ENCODE assay signal across 1 cellular context in the genomic region with DNA sequence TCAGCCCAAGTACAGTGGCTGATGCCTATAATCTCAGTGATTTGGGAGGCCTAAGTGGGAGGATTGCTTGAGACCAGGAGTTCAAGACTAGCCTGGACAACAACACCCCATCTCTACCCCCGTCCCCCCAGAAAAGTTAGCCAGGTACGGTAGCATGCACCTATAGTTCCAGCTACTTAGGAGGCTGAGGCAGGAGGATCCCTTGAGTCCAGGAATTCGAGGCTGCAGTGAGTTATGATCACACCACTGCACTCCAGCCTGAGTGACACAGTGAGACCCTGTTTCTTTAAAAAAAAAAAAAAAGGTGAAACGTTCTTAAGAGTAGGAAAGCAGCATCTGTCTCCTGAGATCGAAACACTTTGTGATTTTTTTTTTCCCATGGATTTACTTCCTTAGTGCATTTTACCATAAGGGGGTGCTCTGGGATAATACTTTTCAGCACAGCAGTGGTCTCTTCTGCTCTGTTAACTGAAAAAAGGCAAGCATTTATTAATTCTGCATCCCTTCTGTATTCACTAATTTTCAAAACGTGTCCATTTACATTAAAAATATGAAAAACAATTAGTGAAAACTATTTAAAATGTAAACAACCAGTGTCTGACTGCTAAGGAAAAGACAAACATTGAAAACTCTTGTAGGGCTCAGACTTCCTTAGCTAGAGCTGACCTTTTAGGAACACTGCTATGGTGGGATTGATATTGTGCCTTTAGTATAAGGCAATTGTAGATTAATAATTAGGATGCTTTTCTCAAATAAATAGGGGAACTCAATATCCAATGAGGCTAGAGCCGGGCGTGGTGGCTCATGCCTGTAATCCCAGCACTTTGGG.
TF ChIP-seq lines count a peak whose summit lies in the region.

No MANE protein-coding gene starts in this region.

TF ChIP-seq in A549, 52 proteins besides CTCF, POLR2A, EP300 and RAD21 (continued from another document):
- TF ChIP-seq, protein P1, sequence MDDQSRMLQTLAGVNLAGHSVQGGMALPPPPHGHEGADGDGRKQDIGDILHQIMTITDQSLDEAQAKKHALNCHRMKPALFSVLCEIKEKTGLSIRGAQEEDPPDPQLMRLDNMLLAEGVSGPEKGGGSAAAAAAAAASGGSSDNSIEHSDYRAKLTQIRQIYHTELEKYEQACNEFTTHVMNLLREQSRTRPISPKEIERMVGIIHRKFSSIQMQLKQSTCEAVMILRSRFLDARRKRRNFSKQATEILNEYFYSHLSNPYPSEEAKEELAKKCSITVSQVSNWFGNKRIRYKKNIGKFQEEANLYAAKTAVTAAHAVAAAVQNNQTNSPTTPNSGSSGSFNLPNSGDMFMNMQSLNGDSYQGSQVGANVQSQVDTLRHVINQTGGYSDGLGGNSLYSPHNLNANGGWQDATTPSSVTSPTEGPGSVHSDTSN (IDR thresholded peaks at IDR 0.05): no peak
- TF ChIP-seq MYC (IDR thresholded peaks at IDR 0.05; ENCODE audit: borderline replicate concordance, low read length): no peak
- TF ChIP-seq, protein P2, sequence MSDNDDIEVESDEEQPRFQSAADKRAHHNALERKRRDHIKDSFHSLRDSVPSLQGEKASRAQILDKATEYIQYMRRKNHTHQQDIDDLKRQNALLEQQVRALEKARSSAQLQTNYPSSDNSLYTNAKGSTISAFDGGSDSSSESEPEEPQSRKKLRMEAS (IDR thresholded peaks at IDR 0.05): no peak
- TF ChIP-seq SMC3 (IDR thresholded peaks at IDR 0.05): peak; percentile 95
- TF ChIP-seq RNF2 (IDR thresholded peaks at IDR 0.05; ENCODE audit: borderline replicate concordance, low read depth): no peak
- no peak for TF ChIP-seq CBX8 (IDR thresholded peaks at IDR 0.05)
- TF ChIP-seq FOSB (CRISPR knock-in tag; IDR thresholded peaks at IDR 0.05): no peak
- TF ChIP-seq ZC3H11A (IDR thresholded peaks at IDR 0.05): peak; percentile 5; the same call in 1 of the 2 replicates
TF ChIP-seq in A549: peak in this region for 2.
